ENCODE assay signal across 10 cellular contexts in genomic region chr2:156455366-156455975, GRCh38. TPM values are rescaled to one million over a fixed set of nuclear protein-coding genes. Genes with fewer than 3 reads are reported as not detected.
DNase-seq lines count a peak whose midpoint lies in the region; ATAC-seq and TF ChIP-seq lines count a peak whose summit lies in the region.
"Had no signal": no experiment of that assay in that cellular context is flagged by ENCODE, and none has a peak within 500 bp of the region (broad histone marks: within the 10 kb centered on the region; RNA-seq: fewer than 3 reads in every experiment).

No MANE protein-coding gene starts in this region.

- H3K4me3 Mint-ChIP-seq in activated T-cell treated with anti-CD3 and anti-CD28 coated beads, Interleukin-2, amount 50 U/mL, for 4 hours = no peak overlapping the region
- H3K4me3 Mint-ChIP-seq: activated T-cell treated with anti-CD3 and anti-CD28 coated beads, Interleukin-2, amount 50 U/mL, for 24 hours; mesothelial cell of epicardium had no signal

- TF ChIP-seq CTCF in epithelial cell of esophagus (IDR thresholded peaks at IDR 0.05; ENCODE audit: insufficient read depth, low read depth, low read length, missing control alignments) = no peak
- no peak for TF ChIP-seq CTCF in upper lobe of right lung (IDR thresholded peaks at IDR 0.05)
- no peak for TF ChIP-seq CTCF in BE2C (IDR thresholded peaks at IDR 0.05; ENCODE audit: low read depth, low read length)

- no peaks in the 10 kb centered on the region for H3K9me3 ChIP-seq in upper lobe of right lung
- no peaks in the 10 kb centered on the region for H3K9me3 ChIP-seq in BE2C

- H3K27me3 ChIP-seq in upper lobe of right lung (no peaks in the 10 kb centered on the region), BE2C (no peaks in the 10 kb centered on the region)

- intact Hi-C loops in upper lobe of right lung (cut with DNase I) = no loop called here

- H3K36me3 ChIP-seq in upper lobe of right lung (no peaks in the 10 kb centered on the region), BE2C (no peaks in the 10 kb centered on the region)

- H3K27ac ChIP-seq in upper lobe of right lung = no peak overlapping the region

- H3K4me3 ChIP-seq in epithelial cell of esophagus (ENCODE audit: low read length) = no peak overlapping the region
- no peak overlapping the region for H3K4me3 ChIP-seq in upper lobe of right lung
- H3K4me3 ChIP-seq in BE2C (ENCODE audit: low read depth, low read length) = no peak overlapping the region

- peaks cover 11% of the 10 kb centered on the region for H3K36me3 Mint-ChIP-seq in activated T-cell treated with anti-CD3 and anti-CD28 coated beads, Interleukin-2, amount 50 U/mL, for 4 hours (ENCODE audit: insufficient read depth)

- peak; percentile 57 to 80 for ATAC-seq in activated T-cell treated with anti-CD3 and anti-CD28 coated beads, Interleukin-2, amount 50 U/mL, for 4 hours
- ATAC-seq in HG03442 (IDR thresholded peaks at IDR 0.05; ENCODE audit: unreplicated experiment) (peak; percentile 73), upper lobe of right lung (peak; percentile 74)

- DNase-seq in activated T-cell treated with anti-CD3 and anti-CD28 coated beads, Interleukin-2, amount 50 U/mL, for 4 hours = no peak
- no peak for DNase-seq in activated T-cell treated with anti-CD3 and anti-CD28 coated beads for 4 hours
- peak; percentile 85 for DNase-seq in epithelial cell of esophagus (ENCODE audit: low read depth)
- no peak for DNase-seq in upper lobe of right lung
- no peak for DNase-seq in iPS-NIHi11 (ENCODE audit: low spot score)
- no peak for DNase-seq in BE2C
- no peak for DNase-seq in D341Med (ENCODE audit: low spot score)
- DNase-seq: activated T-cell treated with anti-CD3 and anti-CD28 coated beads, Interleukin-2, amount 50 U/mL, for 24 hours had no signal

- H3K27me3 Mint-ChIP-seq in activated T-cell treated with anti-CD3 and anti-CD28 coated beads, Interleukin-2, amount 50 U/mL, for 4 hours (ENCODE audit: low read depth) = no peaks in the 10 kb centered on the region
- H3K27me3 Mint-ChIP-seq: activated T-cell treated with anti-CD3 and anti-CD28 coated beads, Interleukin-2, amount 50 U/mL, for 24 hours had no signal

- H3K9me3 Mint-ChIP-seq in activated T-cell treated with anti-CD3 and anti-CD28 coated beads, Interleukin-2, amount 50 U/mL, for 4 hours = peaks cover 6% of the 10 kb centered on the region

- H3K4me1 ChIP-seq in upper lobe of right lung (peaks cover 11% of the 10 kb centered on the region), BE2C (no peaks in the 10 kb centered on the region)

- H3K4me1 Mint-ChIP-seq in activated T-cell treated with anti-CD3 and anti-CD28 coated beads, Interleukin-2, amount 50 U/mL, for 4 hours (ENCODE audit: low read depth) = peaks cover 33% of the 10 kb centered on the region

RNA-seq across cellular contexts. Expression of gene GPD2, which starts 19.3 kb away (rescaled TPM):
- total RNA-seq in activated T-cell treated with anti-CD3 and anti-CD28 coated beads, Interleukin-2, amount 50 U/mL, for 4 hours = 10 to 100 TPM; 20.7 to 21.1 (median 21.0) TPM
- 41.9 TPM for total RNA-seq in upper lobe of right lung
- polyA plus RNA-seq in BE2C (2012; ENCODE audit: insufficient read depth, insufficient read length, low read depth) = 1.5 TPM
